ENCODE assay signal across 8 cellular contexts in the genomic region with DNA sequence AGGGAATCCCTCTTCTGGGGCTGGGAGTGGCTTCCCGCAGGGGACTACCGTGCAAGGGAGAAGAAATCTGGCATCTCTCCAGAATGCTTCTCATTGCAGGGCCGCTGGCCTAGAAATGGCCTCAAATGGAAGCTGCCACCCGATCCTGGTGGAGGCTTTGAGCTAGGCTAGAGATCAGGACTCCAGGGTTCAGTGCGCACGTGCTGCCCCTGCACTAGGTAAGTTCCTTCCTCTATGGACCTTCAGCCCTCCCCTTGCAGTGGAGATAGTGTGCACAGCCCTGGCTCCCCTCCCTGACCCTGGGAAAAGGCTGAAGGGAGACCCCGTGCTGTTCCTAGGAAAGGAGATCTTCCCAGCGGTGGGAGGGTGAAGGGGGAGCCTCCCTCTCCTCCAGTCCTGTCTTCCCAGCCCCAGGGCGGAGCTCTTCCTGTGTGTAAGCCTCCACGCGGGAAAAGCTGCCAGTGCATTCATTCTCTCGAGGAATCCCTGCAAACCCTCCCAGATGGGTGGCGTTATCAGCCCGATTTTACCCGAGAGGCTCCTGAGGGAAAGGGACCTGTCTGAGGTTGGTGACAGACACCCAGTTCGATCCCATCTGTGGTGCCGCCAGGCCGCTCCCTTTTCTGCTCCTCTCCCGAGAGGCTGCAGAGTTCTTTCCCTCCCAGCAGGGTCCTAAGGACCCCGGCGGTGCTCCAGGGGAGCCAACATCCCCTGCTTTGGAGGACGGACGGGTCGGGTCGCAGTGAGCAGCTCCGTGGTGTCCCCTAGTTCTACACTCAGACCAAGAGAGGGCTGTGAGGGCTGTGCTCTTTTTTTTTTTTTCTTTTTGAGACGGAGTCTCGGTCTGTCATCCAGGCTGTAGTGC. TPM values are rescaled to one million over a fixed set of nuclear protein-coding genes. Genes with fewer than 3 reads are reported as not detected.
A peak's percentile ranks its signal among the peaks of the same experiment; 100 is the strongest.
DNase-seq lines count a peak whose midpoint lies in the region; ATAC-seq and TF ChIP-seq lines count a peak whose summit lies in the region.

No MANE protein-coding gene starts in this region.

- ATAC-seq in natural killer cell (no peak), HG03460 (IDR thresholded peaks at IDR 0.05; ENCODE audit: unreplicated experiment) (no peak)

- no peaks in the 10 kb centered on the region for H3K9me3 Mint-ChIP-seq in natural killer cell

- H3K4me3 ChIP-seq in cardiac fibroblast (replicated peaks in 1 of 2; ENCODE audit: low read depth in 2 of 2, low read length in 2 of 2) = no peak overlapping the region

- H3K27me3 Mint-ChIP-seq in natural killer cell (ENCODE audit: low read depth in 2 of 2) = peaks cover 17 to 18% of the 10 kb centered on the region in 2 donors

- peak overlapping the region; percentile 79 for H3K4me3 Mint-ChIP-seq in natural killer cell

- peaks cover 0 to 41% of the 10 kb centered on the region in 2 donors for H3K4me1 Mint-ChIP-seq in natural killer cell

- intact Hi-C loops in natural killer cell (cut with micrococcal nuclease) (no loop called here), posterior cingulate gyrus (cut with DNase I) (no loop called here)

- H3K36me3 Mint-ChIP-seq in natural killer cell = no peaks in the 10 kb centered on the region

- TF ChIP-seq CTCF in cardiac fibroblast (IDR thresholded peaks at IDR 0.05; ENCODE audit: low read depth, low read length) (no peak), natural killer cell (IDR thresholded peaks at IDR 0.05) (no peak)

- peak; percentile 45 for DNase-seq in GM03348 (ENCODE audit: low spot score)
- DNase-seq in NCI-H2171 treated with DMSO at 0.1 percent for 48 hours (lab: John Stamatoyannopoulos, UW) = peak; percentile 94
- peak; percentile 52 to 57 for DNase-seq in cardiac fibroblast (ENCODE audit: low read depth in 2 of 2)
- no peak for DNase-seq in natural killer cell
- DNase-seq in posterior cingulate gyrus = no peak
- DNase-seq in activated CD4-positive, CD25-positive, alpha-beta regulatory T cell (lab: John Stamatoyannopoulos, UW) = no peak
- no peak for DNase-seq in occipital lobe (lab: John Stamatoyannopoulos, UW)

- H3K27ac Mint-ChIP-seq in natural killer cell = peak overlapping the region in 1 of 2 donors; percentile 82

RNA-seq across cellular contexts. Expression of a gene that starts 1.4 kb away (rescaled TPM):
- total RNA-seq in natural killer cell (10 to 100 TPM; 11.5 to 29.6 (median 24.2) TPM), occipital lobe (10.1 TPM)

RNA-seq across cellular contexts. Expression of a gene that starts 36.5 kb away (rescaled TPM):
- total RNA-seq in natural killer cell (10 to 100 TPM; 36.4 to 44.4 (median 37.5) TPM), occipital lobe (14.8 TPM)

RNA-seq across cellular contexts. Expression of a gene that starts 48.1 kb away (rescaled TPM):
- total RNA-seq in natural killer cell (10 to 100 TPM; 39.4 to 47.8 (median 46.7) TPM), occipital lobe (21.8 TPM)

Comparison
In these comparisons a context has a peak if more than half of its experiments do, and no peak if none do; other contexts are left out.
1. DNase-seq: peak in GM03348 (single experiment), NCI-H2171 treated with DMSO at 0.1 percent for 48 hours (single experiment) and cardiac fibroblast (2 of 2); none in natural killer cell (single experiment), posterior cingulate gyrus (0 of 10), activated CD4-positive, CD25-positive, alpha-beta regulatory T cell (0 of 4) and occipital lobe (single experiment).